ENCODE assay signal across 26 cellular contexts in the genomic region with DNA sequence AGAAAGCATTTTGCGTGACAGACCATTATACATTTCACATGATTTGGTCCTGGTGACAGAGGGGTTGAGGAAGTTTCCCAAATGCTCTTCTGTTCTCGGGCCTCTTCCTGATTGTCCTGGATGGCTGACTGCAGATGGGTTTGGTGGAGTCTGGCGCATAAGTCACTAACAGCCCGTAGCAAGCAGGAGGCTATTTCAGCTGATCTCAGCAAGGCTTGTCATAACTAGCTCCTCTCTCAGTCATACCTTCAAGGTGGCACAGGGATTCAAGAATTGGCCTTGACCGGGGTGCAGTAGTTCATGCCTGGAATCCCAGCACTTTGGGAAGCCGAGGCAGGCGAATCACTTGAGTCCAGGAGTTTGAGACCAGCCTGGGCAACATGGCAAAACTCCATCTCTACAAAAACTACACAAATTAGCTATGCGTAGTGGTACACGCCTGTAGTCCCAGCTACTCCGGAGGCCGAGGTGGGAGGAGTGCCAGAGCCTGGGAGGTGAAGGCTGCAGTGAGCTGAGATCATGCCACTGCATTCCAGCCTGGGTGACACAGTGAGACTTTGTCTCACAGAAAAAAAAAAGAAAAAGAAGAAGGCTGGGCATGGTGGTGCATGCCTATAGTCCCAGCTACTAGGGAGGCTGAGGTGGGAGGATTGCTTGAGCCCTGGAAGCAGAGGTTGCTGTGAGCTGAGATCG.
A peak's percentile ranks its signal among the peaks of the same experiment; 100 is the strongest.
DNase-seq lines count a peak whose midpoint lies in the region; ATAC-seq, FAIRE-seq and TF ChIP-seq lines count a peak whose summit lies in the region.
"Had no signal": no experiment of that assay in that cellular context is flagged by ENCODE, and none has a peak within 500 bp of the region (broad histone marks: within the 10 kb centered on the region; RNA-seq: fewer than 3 reads in every experiment).

No MANE protein-coding gene starts in this region.

- H3K4me3 ChIP-seq in HepG2 (replicated peaks in 1 of 3; ENCODE audit: insufficient read depth in 1 of 3, low read depth in 2 of 3, low read length in 3 of 3): no peak overlapping the region
- no peak overlapping the region for H3K4me3 ChIP-seq in right lobe of liver
- H3K4me3 ChIP-seq in epithelial cell of esophagus (ENCODE audit: low read length): no peak overlapping the region
- no peak overlapping the region for H3K4me3 ChIP-seq in keratinocyte (ENCODE audit: control insufficient read depth in 2 of 3, extremely low read depth in 1 of 3, insufficient read depth in 2 of 3, low read depth in 1 of 3, low read length in 3 of 3)
- H3K4me3 ChIP-seq: HAP-1, PC-9, SJSA1 had no signal

- DNase-seq in HepG2 (ENCODE audit: low spot score) (no peak), right lobe of liver (no peak), epithelial cell of esophagus (ENCODE audit: low read depth) (peak; percentile 53), keratinocyte (ENCODE audit: low read depth, low spot score) (no peak), A172 (ENCODE audit: low spot score) (no peak)
- DNase-seq in stimulated activated CD4-positive, alpha-beta T cell treated with anti-CD3 and anti-CD28 coated beads, Interleukin-1b, Interleukin-23, amount 100 ng/mL, for 48 hours: no peak
- DNase-seq: ACHN; BE2C; CD4-positive, CD25-positive, alpha-beta regulatory T cell; GOT3; IMR-90; MM.1S; NCI-H1048; NCI-H1417; NCI-H1694; NCI-H2029 treated with DMSO at 0.1 percent for 48 hours; NCI-H446 treated with DMSO at 0.1 percent for 48 hours; NCI-H526 treated with DMSO at 0.1 percent for 48 hours had no signal

- CTCF ChIA-PET in HepG2 (lab: Yijun Ruan, JAX; ENCODE audit: low intra/inter-chr PET ratio, low total read pairs): no interaction called here

- H3K9me1 ChIP-seq in keratinocyte (ENCODE audit: control insufficient read depth, extremely low read depth, insufficient read depth, low read length): no peaks in the 10 kb centered on the region

- H3K27ac ChIP-seq in HepG2 (ENCODE audit: extremely low read length, insufficient read depth, low read length): no peak overlapping the region
- H3K27ac ChIP-seq in right lobe of liver: no peak overlapping the region
- H3K27ac ChIP-seq in keratinocyte (ENCODE audit: control insufficient read depth, insufficient read depth, low read length): peak overlapping the region; percentile 22
- H3K27ac ChIP-seq: 22Rv1, KMS-11, PC-9, SJSA1 had no signal

- H3K36me3 ChIP-seq in HepG2 (replicated peaks in 1 of 2; ENCODE audit: control insufficient read depth in 1 of 2, insufficient read depth in 2 of 2, low read length in 2 of 2) (0 out of 5 replicates have a peak, but pooled peaks cover 0 to 2% of the 10 kb centered on the region in 2 experiments), right lobe of liver (peaks cover 0 to 5% (median 0%) of the 10 kb centered on the region in 4 donors), keratinocyte (ENCODE audit: control insufficient read depth in 2 of 2, extremely low read depth in 1 of 2, insufficient read depth in 2 of 2, low read length in 2 of 2) (peaks cover 3 to 7% of the 10 kb centered on the region in 2 experiments)
- H3K36me3 ChIP-seq: BE2C had no signal

- BruUV-seq in HepG2 (replicated peaks; lab: Mats Ljungman, UMichigan): no TSS peak

- H3K4me1 ChIP-seq in HepG2 (ENCODE audit: insufficient read depth, low read length): peaks cover 32% of the 10 kb centered on the region
- peaks cover 0 to 20% (median 5%) of the 10 kb centered on the region in 4 donors for H3K4me1 ChIP-seq in right lobe of liver
- peaks cover 29% of the 10 kb centered on the region for H3K4me1 ChIP-seq in keratinocyte (ENCODE audit: control insufficient read depth, extremely low read depth, insufficient read depth, low read length)
- H3K4me1 ChIP-seq: BE2C, HAP-1 had no signal

- dilution Hi-C loops in keratinocyte (cut with MboI; ENCODE audit: extremely low pct_ligation_motif_present, low sequenced_read_pairs): no loop called here

- H3K4me2 ChIP-seq in HepG2 (ENCODE audit: low read depth, low read length): no peak overlapping the region
- H3K4me2 ChIP-seq in keratinocyte (ENCODE audit: control insufficient read depth, extremely low read depth, insufficient read depth, low read depth, low read length): no peak overlapping the region
- H3K4me2 ChIP-seq: KMS-11, PC-9 had no signal

- FAIRE-seq in HepG2 (lab: Jason Lieb, UNC) (no peak), keratinocyte (lab: Jason Lieb, UNC) (peak; percentile 87)
- FAIRE-seq: G401.6 had no signal

- POLR2A ChIA-PET in HepG2 (lab: Yijun Ruan, JAX): interaction anchor here (1.0 kb wide), 1 partner anchor 82 kb away, joined by 3 read pairs; no protein-coding TSS in a partner anchor

- no peak for TF ChIP-seq EP300 in HepG2 (IDR thresholded peaks at IDR 0.05; ENCODE audit: low read depth in 2 of 2, low read length in 2 of 2)
- TF ChIP-seq EP300 in HepG2 (CRISPR knock-in tag; IDR thresholded peaks at IDR 0.05; ENCODE audit: borderline replicate concordance): no peak

- in situ Hi-C loops in HepG2 (cut with HindIII; ENCODE audit: extremely low pct_ligation_motif_present, low pct_unique_long_range_greater_than_20kb): no loop called here

- no peak overlapping the region for H3K9ac ChIP-seq in HepG2 (ENCODE audit: insufficient read depth, low read depth, low read length)
- no peak overlapping the region for H3K9ac ChIP-seq in keratinocyte (ENCODE audit: control insufficient read depth, extremely low read depth, insufficient read depth, low read length)
- H3K9ac ChIP-seq: KMS-11 had no signal

- H3K9me3 ChIP-seq in HepG2 (ENCODE audit: low read length): no peaks in the 10 kb centered on the region
- no peaks in the 10 kb centered on the region for H3K9me3 ChIP-seq in right lobe of liver
- no peaks in the 10 kb centered on the region for H3K9me3 ChIP-seq in keratinocyte (ENCODE audit: control insufficient read depth, low read depth, low read length)
- H3K9me3 ChIP-seq: BE2C had no signal

- TF ChIP-seq CTCF in HepG2 (CRISPR knock-in tag; IDR thresholded peaks at IDR 0.05): no peak
- TF ChIP-seq CTCF in right lobe of liver (IDR thresholded peaks at IDR 0.05): no peak
- no peak for TF ChIP-seq CTCF in epithelial cell of esophagus (IDR thresholded peaks at IDR 0.05; ENCODE audit: insufficient read depth, low read depth, low read length, missing control alignments)
- no peak for TF ChIP-seq CTCF in keratinocyte (optimal IDR thresholded peaks at IDR 0.05 in 1 of 3, IDR thresholded peaks at IDR 0.05 in 1 of 3, conservative IDR thresholded peaks at IDR 0.05 in 1 of 3; ENCODE audit: extremely low read depth in 1 of 3, insufficient read depth in 2 of 3, low read length in 3 of 3)

- 96% methylated on average over 12 of the region's 12 CpGs for WGBS in HepG2 (ENCODE audit: low lambda C conversion rate)
- WGBS in right lobe of liver (ENCODE audit: insufficient coverage, low coverage, low lambda C conversion rate, missing lambda C conversion rate): 88% methylated on average over 6 of the region's 12 CpGs

- H2AFZ ChIP-seq in HepG2 (ENCODE audit: low read length): no peak overlapping the region
- no peak overlapping the region for H2AFZ ChIP-seq in keratinocyte (ENCODE audit: control insufficient read depth, low read length)
- H2AFZ ChIP-seq: PC-9 had no signal

- no peak for TF ChIP-seq RAD21 in HepG2 (CRISPR knock-in tag; IDR thresholded peaks at IDR 0.05)

- ATAC-seq in HepG2 (no peak), right lobe of liver (no peak), GM19397 (IDR thresholded peaks at IDR 0.05; ENCODE audit: unreplicated experiment) (no peak)
- ATAC-seq: Right ventricle myocardium inferior had no signal

- H3K79me2 ChIP-seq in HepG2 (ENCODE audit: insufficient read depth, low read length): no peaks in the 10 kb centered on the region
- no peaks in the 10 kb centered on the region for H3K79me2 ChIP-seq in keratinocyte (ENCODE audit: control insufficient read depth, insufficient read depth, low read length)

- H3K27me3 ChIP-seq in HepG2 (ENCODE audit: control insufficient read depth in 1 of 2, insufficient read depth in 2 of 2, low read length in 2 of 2): no peaks in the 10 kb centered on the region
- no peaks in the 10 kb centered on the region for H3K27me3 ChIP-seq in right lobe of liver
- H3K27me3 ChIP-seq in keratinocyte (ENCODE audit: control insufficient read depth, extremely low read depth, insufficient read depth, low read length): no peaks in the 10 kb centered on the region
- H3K27me3 ChIP-seq: BE2C, SJSA1 had no signal

- TF ChIP-seq POLR2A in HepG2 (IDR thresholded peaks at IDR 0.05; ENCODE audit: insufficient read depth in 1 of 2, low read depth in 2 of 2, low read length in 2 of 2) (no peak), right lobe of liver (IDR thresholded peaks at IDR 0.05) (no peak)

- H4K20me1 ChIP-seq in HepG2 (ENCODE audit: insufficient read depth, low read length) (no peaks in the 10 kb centered on the region), keratinocyte (ENCODE audit: control insufficient read depth, extremely low read depth, insufficient read depth, low read length) (no peaks in the 10 kb centered on the region)

- intact Hi-C loops in HepG2 (cut with micrococcal nuclease; ENCODE audit: unreplicated experiment): loop anchor here (10.0 kb wide), 1 partner anchor 58 kb away; no protein-coding TSS in a partner anchor
- intact Hi-C loops in right lobe of liver (cut with DNase I): no loop called here
